Comparison of ENCODE assay signal across 35 cellular contexts in genomic region chr9:123065191-123065590, GRCh38. TPM values are rescaled to one million over a fixed set of nuclear protein-coding genes. Genes with fewer than 3 reads are reported as not detected.
"Had no signal": no experiment of that assay in that cellular context is flagged by ENCODE, and none has a peak within 500 bp of the region (broad histone marks: within the 10 kb centered on the region; RNA-seq: fewer than 3 reads in every experiment).

No MANE protein-coding gene starts in this region.

- H3K4me3 Mint-ChIP-seq: activated CD4-positive, alpha-beta memory T cell treated with anti-CD3 and anti-CD28 coated beads, Interleukin-2, amount 10 ng/mL, durations not matched to agents 7 days and 5 days; activated CD4-positive, alpha-beta T cell treated with anti-CD3 and anti-CD28 coated beads, Interleukin-2, amount 10 ng/mL, durations not matched to agents 24 days and 14 days; activated naive CD4-positive, alpha-beta T cell treated with anti-CD3 and anti-CD28 coated beads, Interleukin-2, amount 10 ng/mL, durations not matched to agents 7 days and 5 days; activated naive CD8-positive, alpha-beta T cell treated with anti-CD3 and anti-CD28 coated beads, Interleukin-2, amount 10 ng/mL, durations not matched to agents 7 days and 5 days; activated T-cell treated with anti-CD3 and anti-CD28 coated beads, Interleukin-2, amount 50 U/mL, for 24 hours; central memory CD8-positive, alpha-beta T cell; mesothelial cell of epicardium; naive thymus-derived CD4-positive, alpha-beta T cell; stimulated activated naive B cell treated with anti-CD40 and anti-IgM and Interleukin-4, amounts not matched to agents 10 μg/mL and 1 μg/mL and 100 μg/mL, for 72 hours; T-helper 1 cell treated with Interleukin-12 subunit alpha and Interleukin-12 subunit beta and Interleukin-4 antibody, amounts not matched to agents 30 μg/mL and 1 μg/mL, for 36 hours had no signal

- H3K79me2 ChIP-seq: hepatocyte, parathyroid adenoma had no signal

- H2AFZ ChIP-seq: hepatocyte, parathyroid adenoma had no signal

- H3K27me3 Mint-ChIP-seq: activated CD4-positive, alpha-beta memory T cell treated with anti-CD3 and anti-CD28 coated beads, Interleukin-2, amount 10 ng/mL, durations not matched to agents 7 days and 5 days; activated CD4-positive, alpha-beta T cell treated with anti-CD3 and anti-CD28 coated beads, Interleukin-2, amount 10 ng/mL, durations not matched to agents 24 days and 14 days; activated naive CD4-positive, alpha-beta T cell treated with anti-CD3 and anti-CD28 coated beads, Interleukin-2, amount 10 ng/mL, durations not matched to agents 7 days and 5 days; activated naive CD8-positive, alpha-beta T cell treated with anti-CD3 and anti-CD28 coated beads, Interleukin-2, amount 10 ng/mL, durations not matched to agents 7 days and 5 days; activated T-cell treated with anti-CD3 and anti-CD28 coated beads, Interleukin-2, amount 50 U/mL, for 24 hours; central memory CD8-positive, alpha-beta T cell; naive thymus-derived CD4-positive, alpha-beta T cell; stimulated activated naive B cell treated with anti-CD40 and anti-IgM and Interleukin-4, amounts not matched to agents 10 μg/mL and 1 μg/mL and 100 μg/mL, for 72 hours had no signal

- H3K4me2 ChIP-seq: hepatocyte, smooth muscle cell had no signal

- H3K27ac ChIP-seq: colonic mucosa, gastrocnemius medialis, hepatocyte, parathyroid adenoma, psoas muscle, sigmoid colon, suprapubic skin, transverse colon, WERI-Rb-1 had no signal

- H3K27ac Mint-ChIP-seq: activated CD4-positive, alpha-beta memory T cell treated with anti-CD3 and anti-CD28 coated beads, Interleukin-2, amount 10 ng/mL, durations not matched to agents 7 days and 5 days; activated CD4-positive, alpha-beta T cell treated with anti-CD3 and anti-CD28 coated beads, Interleukin-2, amount 10 ng/mL, durations not matched to agents 24 days and 14 days; activated naive CD4-positive, alpha-beta T cell treated with anti-CD3 and anti-CD28 coated beads, Interleukin-2, amount 10 ng/mL, durations not matched to agents 7 days and 5 days; activated naive CD8-positive, alpha-beta T cell treated with anti-CD3 and anti-CD28 coated beads, Interleukin-2, amount 10 ng/mL, durations not matched to agents 7 days and 5 days; activated T-cell treated with anti-CD3 and anti-CD28 coated beads, Interleukin-2, amount 50 U/mL, for 24 hours; mesothelial cell of epicardium; naive thymus-derived CD4-positive, alpha-beta T cell; stimulated activated naive B cell treated with anti-CD40 and anti-IgM and Interleukin-4, amounts not matched to agents 10 μg/mL and 1 μg/mL and 100 μg/mL, for 72 hours; T-helper 1 cell treated with Interleukin-12 subunit alpha and Interleukin-12 subunit beta and Interleukin-4 antibody, amounts not matched to agents 30 μg/mL and 1 μg/mL, for 36 hours had no signal

- H3K4me1 ChIP-seq: colonic mucosa, parathyroid adenoma, suprapubic skin had no signal

- H3K9ac ChIP-seq: parathyroid adenoma had no signal

- H3K4me1 Mint-ChIP-seq: activated CD4-positive, alpha-beta memory T cell treated with anti-CD3 and anti-CD28 coated beads, Interleukin-2, amount 10 ng/mL, durations not matched to agents 7 days and 5 days; activated naive CD4-positive, alpha-beta T cell treated with anti-CD3 and anti-CD28 coated beads, Interleukin-2, amount 10 ng/mL, durations not matched to agents 7 days and 5 days; activated naive CD8-positive, alpha-beta T cell treated with anti-CD3 and anti-CD28 coated beads, Interleukin-2, amount 10 ng/mL, durations not matched to agents 7 days and 5 days; central memory CD8-positive, alpha-beta T cell had no signal

- DNase-seq: activated CD4-positive, alpha-beta memory T cell treated with anti-CD3 and anti-CD28 coated beads, Interleukin-2, amount 10 ng/mL, durations not matched to agents 7 days and 5 days; activated CD4-positive, alpha-beta T cell treated with anti-CD3 and anti-CD28 coated beads, Interleukin-2, amount 10 ng/mL, durations not matched to agents 24 days and 14 days; activated CD8-positive, alpha-beta memory T cell treated with anti-CD3 and anti-CD28 coated beads, Interleukin-2, amount 50 U/mL, for 48 hours; activated gamma-delta T cell; activated naive CD4-positive, alpha-beta T cell treated with anti-CD3 and anti-CD28 coated beads, Interleukin-2, amount 10 ng/mL, durations not matched to agents 7 days and 5 days; activated naive CD8-positive, alpha-beta T cell treated with anti-CD3 and anti-CD28 coated beads, Interleukin-2, amount 10 ng/mL, durations not matched to agents 7 days and 5 days; activated T-cell treated with anti-CD3 and anti-CD28 coated beads, Interleukin-2, amount 50 U/mL, for 24 hours; amygdala; colonic mucosa; dorsolateral prefrontal cortex; effector memory CD4-positive, alpha-beta T cell; erythroblast; gastrocnemius medialis; glutamatergic neuron; left cardiac atrium; left ventricle myocardium superior; mammary epithelial cell; naive thymus-derived CD4-positive, alpha-beta T cell; nucleus accumbens; psoas muscle; sigmoid colon; stimulated activated CD4-positive, alpha-beta T cell treated with anti-CD3 and anti-CD28 coated beads, Interleukin-15, amount 100 ng/mL, for 24 hours; stimulated activated CD4-positive, alpha-beta T cell treated with anti-CD3 and anti-CD28 coated beads, Interleukin-2, amount 100 ng/mL, for 24 hours; stimulated activated naive B cell treated with anti-CD40 and anti-IgM and Interleukin-4, amounts not matched to agents 10 μg/mL and 1 μg/mL and 100 μg/mL, for 72 hours; T-helper 9 cell; transverse colon; WERI-Rb-1 had no signal

- H3K9me3 Mint-ChIP-seq: activated CD4-positive, alpha-beta memory T cell treated with anti-CD3 and anti-CD28 coated beads, Interleukin-2, amount 10 ng/mL, durations not matched to agents 7 days and 5 days; activated CD4-positive, alpha-beta T cell treated with anti-CD3 and anti-CD28 coated beads, Interleukin-2, amount 10 ng/mL, durations not matched to agents 24 days and 14 days; activated naive CD4-positive, alpha-beta T cell treated with anti-CD3 and anti-CD28 coated beads, Interleukin-2, amount 10 ng/mL, durations not matched to agents 7 days and 5 days; activated naive CD8-positive, alpha-beta T cell treated with anti-CD3 and anti-CD28 coated beads, Interleukin-2, amount 10 ng/mL, durations not matched to agents 7 days and 5 days; activated T-cell treated with anti-CD3 and anti-CD28 coated beads, Interleukin-2, amount 50 U/mL, for 24 hours; central memory CD8-positive, alpha-beta T cell; mesothelial cell of epicardium; naive thymus-derived CD4-positive, alpha-beta T cell; stimulated activated naive B cell treated with anti-CD40 and anti-IgM and Interleukin-4, amounts not matched to agents 10 μg/mL and 1 μg/mL and 100 μg/mL, for 72 hours; T-helper 1 cell treated with Interleukin-12 subunit alpha and Interleukin-12 subunit beta and Interleukin-4 antibody, amounts not matched to agents 30 μg/mL and 1 μg/mL, for 36 hours had no signal

- H3K27me3 ChIP-seq: colonic mucosa, dorsolateral prefrontal cortex, gastrocnemius medialis, hepatocyte, sigmoid colon, suprapubic skin, transverse colon had no signal

- H3K9me3 ChIP-seq: colonic mucosa, gastrocnemius medialis, psoas muscle, sigmoid colon, suprapubic skin, transverse colon had no signal

- H3K4me3 ChIP-seq: colonic mucosa, dorsolateral prefrontal cortex, gastrocnemius medialis, hepatocyte, psoas muscle, sigmoid colon, smooth muscle cell, suprapubic skin, transverse colon had no signal

RNA-seq across cellular contexts. Expression of gene GPR21, which starts 31.7 kb away (rescaled TPM):
- polyA plus RNA-seq: mammary epithelial cell; naive thymus-derived CD4-positive, alpha-beta T cell; smooth muscle cell; urinary bladder had no signal
